8 cellular contexts compared by ENCODE assay signal in the genomic region with DNA sequence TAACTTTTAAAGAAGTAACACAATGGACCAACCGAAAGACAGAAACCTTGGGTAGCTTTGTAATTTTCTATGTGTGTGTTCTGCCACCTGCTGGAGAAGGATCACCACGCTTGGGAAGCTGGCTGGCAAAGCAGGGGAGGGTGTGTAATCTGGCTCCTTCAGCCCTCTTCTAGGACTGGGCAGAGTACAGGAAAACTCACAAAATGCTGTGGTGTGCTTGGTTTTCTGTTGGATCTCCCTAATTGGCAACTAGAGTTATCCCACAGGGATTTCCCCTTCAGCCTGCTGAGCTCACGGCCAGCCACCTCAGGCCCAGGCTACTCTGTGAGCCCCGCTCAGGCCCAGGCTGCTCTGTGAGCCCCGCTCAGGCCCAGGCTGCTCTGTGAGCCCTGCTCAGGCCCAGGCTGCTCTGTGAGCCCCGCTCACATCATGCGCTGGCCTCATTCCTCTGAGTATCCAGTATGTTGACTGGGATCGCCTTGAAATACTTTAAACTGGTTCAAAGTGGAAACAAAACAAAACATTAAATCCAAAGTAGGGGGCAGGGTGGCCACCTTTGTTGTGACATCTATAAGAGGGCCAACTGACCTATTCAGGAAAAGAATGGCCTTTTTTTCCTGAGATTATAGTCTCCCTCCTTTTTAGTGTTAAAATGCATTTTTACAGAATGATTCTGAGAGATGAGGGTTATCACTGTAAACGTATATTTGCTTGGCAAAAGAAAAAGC. TPM values are rescaled to one million over a fixed set of nuclear protein-coding genes. Genes with fewer than 3 reads are reported as not detected.
DNase-seq lines count a peak whose midpoint lies in the region; ATAC-seq and TF ChIP-seq lines count a peak whose summit lies in the region.

No MANE protein-coding gene starts in this region.

- H3K27ac Mint-ChIP-seq in activated CD8-positive, alpha-beta memory T cell treated with anti-CD3 and anti-CD28 coated beads, Interleukin-2, amount 10 ng/mL, durations not matched to agents 7 days and 5 days, result no peak overlapping the region
- H3K27ac Mint-ChIP-seq in stimulated activated naive B cell treated with anti-CD40 and anti-IgM and Interleukin-4, amounts not matched to agents 10 μg/mL and 1 μg/mL and 100 μg/mL, for 72 hours, result no peak overlapping the region

- H3K27ac ChIP-seq in AG04450 (ENCODE audit: low read depth, low read length) (no peak overlapping the region), epithelial cell of prostate (peak overlapping the region; percentile 16)

- H3K9me3 ChIP-seq in AG04450 (ENCODE audit: control insufficient read depth, insufficient read depth, low read length), result no peaks in the 10 kb centered on the region

- TF ChIP-seq CTCF in AG04450 (IDR thresholded peaks at IDR 0.05; ENCODE audit: low read depth, low read length), result peak; percentile 80

- no peaks in the 10 kb centered on the region for H3K27me3 Mint-ChIP-seq in activated CD8-positive, alpha-beta memory T cell treated with anti-CD3 and anti-CD28 coated beads, Interleukin-2, amount 10 ng/mL, durations not matched to agents 7 days and 5 days
- no peaks in the 10 kb centered on the region for H3K27me3 Mint-ChIP-seq in stimulated activated naive B cell treated with anti-CD40 and anti-IgM and Interleukin-4, amounts not matched to agents 10 μg/mL and 1 μg/mL and 100 μg/mL, for 72 hours

- DNase-seq in AG04450 (ENCODE audit: low read depth, low spot score) (peak; percentile 38), NCI-H510A treated with DMSO at 0.1 percent for 48 hours (lab: John Stamatoyannopoulos, UW) (peak; percentile 65), epithelial cell of prostate (ENCODE audit: low read depth, low spot score) (no peak), mucosa of gallbladder (ENCODE audit: low spot score) (peak; percentile 73)
- DNase-seq in activated CD8-positive, alpha-beta memory T cell treated with anti-CD3 and anti-CD28 coated beads, Interleukin-2, amount 10 ng/mL, durations not matched to agents 7 days and 5 days, result peak; percentile 68
- DNase-seq in stimulated activated naive B cell treated with anti-CD40 and anti-IgM and Interleukin-4, amounts not matched to agents 10 μg/mL and 1 μg/mL and 100 μg/mL, for 72 hours, result peak; percentile 44

- ATAC-seq in GM18517 (IDR thresholded peaks at IDR 0.05; ENCODE audit: unreplicated experiment), result peak; percentile 64
- peak; percentile 55 for ATAC-seq in HG03354 (IDR thresholded peaks at IDR 0.05; ENCODE audit: poor library complexity, severe bottlenecking, unreplicated experiment)
- ATAC-seq in activated CD8-positive, alpha-beta memory T cell treated with anti-CD3 and anti-CD28 coated beads, Interleukin-2, amount 10 ng/mL, durations not matched to agents 7 days and 5 days, result peak; percentile 61
- peak; percentile 72 to 76 for ATAC-seq in stimulated activated naive B cell treated with anti-CD40 and anti-IgM and Interleukin-4, amounts not matched to agents 10 μg/mL and 1 μg/mL and 100 μg/mL, for 72 hours (replicated peaks)

- H3K4me1 Mint-ChIP-seq in activated CD8-positive, alpha-beta memory T cell treated with anti-CD3 and anti-CD28 coated beads, Interleukin-2, amount 10 ng/mL, durations not matched to agents 7 days and 5 days, result peaks cover 16% of the 10 kb centered on the region
- peaks cover 0 to 10% of the 10 kb centered on the region in 2 donors for H3K4me1 Mint-ChIP-seq in stimulated activated naive B cell treated with anti-CD40 and anti-IgM and Interleukin-4, amounts not matched to agents 10 μg/mL and 1 μg/mL and 100 μg/mL, for 72 hours

- CTCF ChIA-PET in AG04450 (lab: Charles Lee), result interaction anchor here (0.6 to 5.4 kb wide), 48 partner anchors 9 to 878 kb away, joined by 3 to 93 read pairs (median 4); a partner anchor contains a TSS
- CTCF ChIA-PET in activated CD8-positive, alpha-beta memory T cell treated with anti-CD3 and anti-CD28 coated beads, Interleukin-2, amount 10 ng/mL, durations not matched to agents 7 days and 5 days (lab: Charles Lee), result interaction anchor here (0.6 to 6.7 kb wide), 20 partner anchors 8 to 1633 kb away, joined by 3 to 129 read pairs (median 4); a partner anchor contains a TSS

- H3K27me3 ChIP-seq in AG04450 (ENCODE audit: control insufficient read depth, insufficient read depth, low read length), result no peaks in the 10 kb centered on the region

- H3K9me3 Mint-ChIP-seq in activated CD8-positive, alpha-beta memory T cell treated with anti-CD3 and anti-CD28 coated beads, Interleukin-2, amount 10 ng/mL, durations not matched to agents 7 days and 5 days (ENCODE audit: low read depth), result no peaks in the 10 kb centered on the region
- no peaks in the 10 kb centered on the region for H3K9me3 Mint-ChIP-seq in stimulated activated naive B cell treated with anti-CD40 and anti-IgM and Interleukin-4, amounts not matched to agents 10 μg/mL and 1 μg/mL and 100 μg/mL, for 72 hours

- H3K4me3 ChIP-seq in AG04450 (ENCODE audit: low read depth, low read length), result no peak overlapping the region

- POLR2A ChIA-PET in AG04450 (lab: Yijun Ruan, JAX), result interaction anchor here (1.1 to 1.5 kb wide), 2 partner anchors 179 to 214 kb away, joined by 5 to 7 read pairs; no protein-coding TSS in a partner anchor

- no peak overlapping the region for H3K4me3 Mint-ChIP-seq in activated CD8-positive, alpha-beta memory T cell treated with anti-CD3 and anti-CD28 coated beads, Interleukin-2, amount 10 ng/mL, durations not matched to agents 7 days and 5 days
- no peak overlapping the region for H3K4me3 Mint-ChIP-seq in stimulated activated naive B cell treated with anti-CD40 and anti-IgM and Interleukin-4, amounts not matched to agents 10 μg/mL and 1 μg/mL and 100 μg/mL, for 72 hours

- no peaks in the 10 kb centered on the region for H3K36me3 Mint-ChIP-seq in activated CD8-positive, alpha-beta memory T cell treated with anti-CD3 and anti-CD28 coated beads, Interleukin-2, amount 10 ng/mL, durations not matched to agents 7 days and 5 days
- no peaks in the 10 kb centered on the region for H3K36me3 Mint-ChIP-seq in stimulated activated naive B cell treated with anti-CD40 and anti-IgM and Interleukin-4, amounts not matched to agents 10 μg/mL and 1 μg/mL and 100 μg/mL, for 72 hours

RNA-seq across cellular contexts. Expression of a gene that starts 52.0 kb away (rescaled TPM):
- polyA plus RNA-seq in AG04450 (2011; rRNA removed), result not detected in 2 replicates
- polyA minus RNA-seq in AG04450 (2011; rRNA and poly(A)+ RNA removed), result not detected in 2 replicates
- not detected for total RNA-seq in activated CD8-positive, alpha-beta memory T cell treated with anti-CD3 and anti-CD28 coated beads, Interleukin-2, amount 10 ng/mL, durations not matched to agents 7 days and 5 days
- total RNA-seq in mucosa of gallbladder, result not detected

RNA-seq across cellular contexts. Expression of a gene that starts 53.3 kb away (rescaled TPM):
- polyA plus RNA-seq in AG04450 (2011; rRNA removed), result not detected in 2 replicates
- not detected in 2 replicates for polyA minus RNA-seq in AG04450 (2011; rRNA and poly(A)+ RNA removed)
- total RNA-seq in activated CD8-positive, alpha-beta memory T cell treated with anti-CD3 and anti-CD28 coated beads, Interleukin-2, amount 10 ng/mL, durations not matched to agents 7 days and 5 days, result not detected
- total RNA-seq in mucosa of gallbladder, result not detected
